17 cellular contexts compared by ENCODE assay signal in the genomic region with DNA sequence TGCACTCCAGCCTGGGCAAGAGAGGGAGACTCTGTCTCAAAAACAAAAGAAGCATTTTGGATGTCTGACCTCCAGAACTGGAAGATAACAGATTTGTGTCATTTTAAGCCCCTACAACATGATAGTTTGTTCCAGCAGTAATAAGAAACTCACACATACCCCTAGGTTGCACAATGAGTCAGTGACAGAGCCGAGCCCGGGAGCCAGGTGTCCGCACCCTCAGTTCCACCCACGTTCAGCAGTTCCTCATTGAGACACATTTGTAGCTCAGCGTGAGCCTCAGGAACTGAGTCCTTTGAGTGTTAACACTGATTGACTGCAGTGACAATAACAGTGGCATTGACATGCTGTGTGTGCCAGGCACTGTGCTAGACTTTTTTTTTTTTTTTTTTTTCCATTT. TPM values are rescaled to one million over a fixed set of nuclear protein-coding genes. Genes with fewer than 3 reads are reported as not detected.
A peak's percentile ranks its signal among the peaks of the same experiment; 100 is the strongest.
DNase-seq lines count a peak whose midpoint lies in the region; ATAC-seq and TF ChIP-seq lines count a peak whose summit lies in the region.
"Had no signal": no experiment of that assay in that cellular context is flagged by ENCODE, and none has a peak within 500 bp of the region (broad histone marks: within the 10 kb centered on the region; RNA-seq: fewer than 3 reads in every experiment).

No MANE protein-coding gene starts in this region.

- peak; percentile 28 for DNase-seq in activated CD4-positive, alpha-beta T cell treated with anti-CD3 and anti-CD28 coated beads for 48 hours
- no peak for DNase-seq in activated CD4-positive, alpha-beta T cell treated with anti-CD3 and anti-CD28 coated beads, Interleukin-2, amount 50 U/mL, for 4 hours
- DNase-seq in psoas muscle = peak; percentile 50 to 79
- no peak for DNase-seq in SW 1271 (lab: John Stamatoyannopoulos, UW)
- DNase-seq in Right ventricle myocardium inferior (ENCODE audit: missing footprints) = no peak
- DNase-seq in GM23248 = no peak
- DNase-seq: activated CD4-positive, alpha-beta T cell treated with anti-CD3 and anti-CD28 coated beads for 1 hour; colonic mucosa; erythroblast; NCI-H187 treated with DMSO at 0.1 percent for 48 hours; right lobe of liver; stimulated activated CD4-positive, alpha-beta T cell treated with anti-CD3 and anti-CD28 coated beads, Interleukin-4, amount 100 ng/mL, for 24 hours; stimulated activated naive CD4-positive, alpha-beta T cell treated with Interleukin-2 at 50 U/mL for 16 hours had no signal

- no peak overlapping the region for H2AFZ ChIP-seq in GM23248

- no peak for TF ChIP-seq CTCF in psoas muscle (IDR thresholded peaks at IDR 0.05)

- intact Hi-C loops in psoas muscle (cut with DNase I) = no loop called here
- intact Hi-C loops in Right ventricle myocardium inferior (cut with DNase I) = no loop called here

- H4K20me1 ChIP-seq in GM23248 (ENCODE audit: insufficient read depth) = no peaks in the 10 kb centered on the region

- H3K4me2 ChIP-seq in GM23248 (ENCODE audit: unreplicated experiment) = no peak overlapping the region

- WGBS in psoas muscle, 3 donors = 26 to 48% (median 32%) methylated on average over 5 of the region's 5 CpGs
- 43 to 64% methylated on average over 5 of the region's 5 CpGs for WGBS in GM23248 (ENCODE audit: low coverage in 1 of 2, low lambda C conversion rate in 2 of 2, missing lambda C conversion rate in 2 of 2), 2 experiments

- no peaks in the 10 kb centered on the region for H3F3A ChIP-seq in GM23248 (ENCODE audit: insufficient read depth)

- H3K9me3 ChIP-seq in psoas muscle (no peaks in the 10 kb centered on the region), GM23248 (ENCODE audit: low read depth) (no peaks in the 10 kb centered on the region)
- H3K9me3 ChIP-seq: ascending aorta, colonic mucosa, heart left ventricle, right lobe of liver had no signal

- peak; percentile 66 for ATAC-seq in GM18868 (IDR thresholded peaks at IDR 0.05; ENCODE audit: unreplicated experiment)
- ATAC-seq in HG03103 (IDR thresholded peaks at IDR 0.05; ENCODE audit: low read depth, unreplicated experiment) = peak; percentile 73
- ATAC-seq in psoas muscle = peak; percentile 75 to 88 (median 85)
- no peak for ATAC-seq in Right ventricle myocardium inferior
- ATAC-seq: heart left ventricle, right lobe of liver had no signal

- H3K27ac ChIP-seq in psoas muscle (peak overlapping the region; percentile 87), GM23248 (no peak overlapping the region)
- H3K27ac ChIP-seq: ascending aorta, colonic mucosa, heart left ventricle, right lobe of liver had no signal

- H3K9ac ChIP-seq in GM23248 = no peak overlapping the region

- H3K9me2 ChIP-seq in GM23248 (ENCODE audit: insufficient read depth) = no peaks in the 10 kb centered on the region

- no peaks in the 10 kb centered on the region for H3K36me3 ChIP-seq in psoas muscle (ENCODE audit: insufficient read depth in 1 of 2, low read depth in 1 of 2)
- H3K36me3 ChIP-seq in GM23248 (ENCODE audit: low read depth) = no peaks in the 10 kb centered on the region
- H3K36me3 ChIP-seq: ascending aorta, colonic mucosa, heart left ventricle, right lobe of liver had no signal

- H3K27me3 ChIP-seq in psoas muscle (ENCODE audit: insufficient read depth in 3 of 3, low read length in 2 of 3) = no peaks in the 10 kb centered on the region
- no peaks in the 10 kb centered on the region for H3K27me3 ChIP-seq in GM23248 (replicated peaks; ENCODE audit: insufficient read depth)
- H3K27me3 ChIP-seq: ascending aorta, colonic mucosa, heart left ventricle, right lobe of liver had no signal

- H3K4me3 ChIP-seq in psoas muscle = no peak overlapping the region
- H3K4me3 ChIP-seq in GM23248 = no peak overlapping the region
- H3K4me3 ChIP-seq: ascending aorta, colonic mucosa, heart left ventricle, right lobe of liver had no signal

- in situ Hi-C loops in GM23248 (cut with MboI) = no loop called here

- no peaks in the 10 kb centered on the region for H3K79me2 ChIP-seq in GM23248 (ENCODE audit: insufficient read depth)

- peaks cover 17% of the 10 kb centered on the region for H3K4me1 ChIP-seq in psoas muscle
- no peaks in the 10 kb centered on the region for H3K4me1 ChIP-seq in GM23248 (ENCODE audit: insufficient read depth)
- H3K4me1 ChIP-seq: ascending aorta, colonic mucosa, heart left ventricle, right lobe of liver had no signal

RNA-seq across cellular contexts. Expression of a gene that starts 19.8 kb away (rescaled TPM):
- total RNA-seq in psoas muscle (10 to 100 TPM in 1 of 4 donors, 1 to 10 TPM in 3; 7.0 to 26.8 (median 9.5) TPM), Right ventricle myocardium inferior (0.38 TPM)
- polyA plus RNA-seq in psoas muscle (1 to 10 TPM; 2.9 to 6.5 (median 5.1) TPM), GM23248 (2016; fragmentation: Nextera tagmentation; extraction: Ambion mirVana) (not detected in 2 replicates)
- not detected in 2 replicates for total RNA-seq in GM23248 (2014; rRNA removed; shearing (Covaris generic))
- total RNA-seq: ascending aorta, colonic mucosa, right lobe of liver had no signal

Comparison
In these comparisons a context has a peak if more than half of its experiments do, and no peak if none do; other contexts are left out.
1. DNase-seq: peak in activated CD4-positive, alpha-beta T cell treated with anti-CD3 and anti-CD28 coated beads for 48 hours (single experiment) and psoas muscle (2 of 2); none in activated CD4-positive, alpha-beta T cell treated with anti-CD3 and anti-CD28 coated beads, Interleukin-2, amount 50 U/mL, for 4 hours (0 of 2), SW 1271 (0 of 2), Right ventricle myocardium inferior (single experiment) and GM23248 (single experiment).